In the genomic region with DNA sequence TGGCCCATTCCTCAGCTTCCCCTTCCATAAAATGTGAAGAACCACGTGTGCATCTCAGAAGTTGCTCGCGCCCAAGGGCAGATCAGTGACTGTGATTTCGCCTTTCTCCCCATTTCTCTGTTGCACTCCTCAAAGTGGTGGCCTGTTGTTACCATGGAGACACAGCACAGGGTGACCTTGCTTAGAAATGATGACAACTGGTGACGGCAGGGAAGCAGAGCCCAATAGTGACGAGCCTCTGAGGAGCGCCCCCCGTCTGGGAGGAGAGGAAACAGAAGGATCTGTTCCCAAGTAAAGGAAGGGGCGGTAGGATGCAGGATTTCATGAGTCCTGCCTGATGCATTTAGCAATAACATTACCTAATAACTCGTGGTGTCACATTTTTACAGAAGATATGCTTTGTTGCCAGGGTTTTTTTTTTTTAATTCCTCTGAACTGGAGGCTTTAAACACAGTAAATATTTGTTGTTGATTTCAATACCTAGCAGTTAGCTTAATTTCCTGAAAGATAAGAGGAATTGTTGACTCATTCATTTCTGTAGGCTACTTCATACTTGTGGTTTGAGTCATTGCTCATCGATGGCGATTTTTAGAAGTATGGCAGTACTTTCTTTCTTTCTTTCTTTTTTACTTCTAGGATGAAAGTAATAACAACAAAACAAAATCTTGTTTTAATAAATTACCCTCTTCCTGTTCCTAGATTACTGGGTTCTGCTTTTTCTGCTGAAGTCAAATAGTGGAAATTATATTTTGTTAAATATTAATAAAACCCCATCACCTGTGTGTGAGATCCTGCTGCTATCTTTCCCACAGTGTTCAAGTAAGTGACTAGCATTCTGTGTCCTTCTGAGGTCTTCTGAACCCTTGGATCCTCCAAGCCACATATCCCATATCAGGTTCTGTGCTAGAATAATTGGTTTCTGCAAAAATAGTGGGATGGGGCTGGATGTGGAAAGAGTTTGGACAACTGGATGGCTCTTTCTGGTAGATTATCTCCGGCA, we compare ENCODE assay signal across 8 cellular contexts. TPM values are rescaled to one million over a fixed set of nuclear protein-coding genes. Genes with fewer than 3 reads are reported as not detected.
A peak's percentile ranks its signal among the peaks of the same experiment; 100 is the strongest.
DNase-seq lines count a peak whose midpoint lies in the region; ATAC-seq lines count a peak whose summit lies in the region.

No MANE protein-coding gene starts in this region.

- H3K9me3 ChIP-seq in skeletal muscle satellite cell (replicated peaks; ENCODE audit: low read length) (no peaks in the 10 kb centered on the region), HAP-1 (no peaks in the 10 kb centered on the region)

- H3K9ac ChIP-seq in skeletal muscle satellite cell (ENCODE audit: low read depth, low read length), result peak overlapping the region; percentile 28

- peak overlapping the region; percentile 87 for H3K27ac Mint-ChIP-seq in activated T-helper 1 cell treated with anti-CD3 and anti-CD28 coated beads, Interleukin-12 subunit alpha, Interleukin-12 subunit beta, Interleukin-2, Interleukin-4 antibody, amounts not matched to agents 30 ng/mL and 10 ng/mL and 1 ng/mL, durations not matched to agents 14 hours and 24 hours and 36 hours

- H3K36me3 ChIP-seq in skeletal muscle satellite cell (ENCODE audit: insufficient read depth, low read length) (no peaks in the 10 kb centered on the region), HAP-1 (replicated peaks) (no peaks in the 10 kb centered on the region)

- intact Hi-C loops in activated T-helper 1 cell treated with anti-CD3 and anti-CD28 coated beads, Interleukin-12 subunit alpha, Interleukin-12 subunit beta, Interleukin-2, Interleukin-4 antibody, amounts not matched to agents 30 ng/mL and 10 ng/mL and 1 ng/mL, durations not matched to agents 14 hours and 24 hours and 36 hours (cut with micrococcal nuclease), result loop anchor here (1.0 to 5.0 kb wide), 4 partner anchors 33 to 175 kb away; no protein-coding TSS in a partner anchor
- intact Hi-C loops in Right ventricle myocardium superior (cut with DNase I), result no loop called here

- H3K27me3 ChIP-seq in skeletal muscle satellite cell (ENCODE audit: control insufficient read depth, insufficient read depth, low read length) (no peaks in the 10 kb centered on the region), HAP-1 (ENCODE audit: low read depth) (no peaks in the 10 kb centered on the region)

- peak overlapping the region; percentile 49 for H3K4me2 ChIP-seq in skeletal muscle satellite cell (ENCODE audit: low read length)

- ATAC-seq in GM21360 (IDR thresholded peaks at IDR 0.05; ENCODE audit: unreplicated experiment), result peak; percentile 83
- peak; percentile 74 for ATAC-seq in HG03460 (IDR thresholded peaks at IDR 0.05; ENCODE audit: unreplicated experiment)
- peak; percentile 41 for ATAC-seq in Right ventricle myocardium superior (ENCODE audit: poor library complexity)

- peaks cover 84% of the 10 kb centered on the region for H3K4me1 Mint-ChIP-seq in activated T-helper 1 cell treated with anti-CD3 and anti-CD28 coated beads, Interleukin-12 subunit alpha, Interleukin-12 subunit beta, Interleukin-2, Interleukin-4 antibody, amounts not matched to agents 30 ng/mL and 10 ng/mL and 1 ng/mL, durations not matched to agents 14 hours and 24 hours and 36 hours (ENCODE audit: low read depth)

- peaks cover 11% of the 10 kb centered on the region for H3K9me3 Mint-ChIP-seq in activated T-helper 1 cell treated with anti-CD3 and anti-CD28 coated beads, Interleukin-12 subunit alpha, Interleukin-12 subunit beta, Interleukin-2, Interleukin-4 antibody, amounts not matched to agents 30 ng/mL and 10 ng/mL and 1 ng/mL, durations not matched to agents 14 hours and 24 hours and 36 hours

- H3K4me1 ChIP-seq in skeletal muscle satellite cell (ENCODE audit: control insufficient read depth, insufficient read depth, low read length) (peaks cover 69% of the 10 kb centered on the region), HAP-1 (peaks cover 15% of the 10 kb centered on the region)

- H3K36me3 Mint-ChIP-seq in activated T-helper 1 cell treated with anti-CD3 and anti-CD28 coated beads, Interleukin-12 subunit alpha, Interleukin-12 subunit beta, Interleukin-2, Interleukin-4 antibody, amounts not matched to agents 30 ng/mL and 10 ng/mL and 1 ng/mL, durations not matched to agents 14 hours and 24 hours and 36 hours (ENCODE audit: low read depth), result peaks cover 16% of the 10 kb centered on the region

- DNase-seq in G401 (ENCODE audit: low spot score) (peak; percentile 60), Right ventricle myocardium superior (peak; percentile 66), superior temporal gyrus (ENCODE audit: extremely low spot score) (no peak), HAP-1 (ENCODE audit: low spot score in 2 of 2) (no peak)
- DNase-seq in activated T-helper 1 cell treated with anti-CD3 and anti-CD28 coated beads, Interleukin-12 subunit alpha, Interleukin-12 subunit beta, Interleukin-2, Interleukin-4 antibody, amounts not matched to agents 30 ng/mL and 10 ng/mL and 1 ng/mL, durations not matched to agents 14 hours and 24 hours and 36 hours (ENCODE audit: low spot score), result no peak

- peak overlapping the region; percentile 21 for H3K4me3 Mint-ChIP-seq in activated T-helper 1 cell treated with anti-CD3 and anti-CD28 coated beads, Interleukin-12 subunit alpha, Interleukin-12 subunit beta, Interleukin-2, Interleukin-4 antibody, amounts not matched to agents 30 ng/mL and 10 ng/mL and 1 ng/mL, durations not matched to agents 14 hours and 24 hours and 36 hours

- no peaks in the 10 kb centered on the region for H3K27me3 Mint-ChIP-seq in activated T-helper 1 cell treated with anti-CD3 and anti-CD28 coated beads, Interleukin-12 subunit alpha, Interleukin-12 subunit beta, Interleukin-2, Interleukin-4 antibody, amounts not matched to agents 30 ng/mL and 10 ng/mL and 1 ng/mL, durations not matched to agents 14 hours and 24 hours and 36 hours (ENCODE audit: insufficient read depth)

- in situ Hi-C loops in G401 (cut with HindIII; ENCODE audit: low sequenced_read_pairs) (no loop called here), HAP-1 (cut with MboI; ENCODE audit: low sequenced_read_pairs) (no loop called here)

- H3K4me3 ChIP-seq in skeletal muscle satellite cell (ENCODE audit: low read length), result peak overlapping the region; percentile 11
- H3K4me3 ChIP-seq in HAP-1, result no peak overlapping the region

RNA-seq across cellular contexts. Expression of a gene that starts 36.0 kb away (rescaled TPM):
- total RNA-seq in G401 (2014; rRNA removed; shearing (Covaris generic)), result 1.7 and 3.0 TPM in 2 replicates
- total RNA-seq in activated T-helper 1 cell treated with anti-CD3 and anti-CD28 coated beads, Interleukin-12 subunit alpha, Interleukin-12 subunit beta, Interleukin-2, Interleukin-4 antibody, amounts not matched to agents 30 ng/mL and 10 ng/mL and 1 ng/mL, durations not matched to agents 14 hours and 24 hours and 36 hours, result 20.7 and 24.2 TPM in 2 replicates
- 69.3 TPM for total RNA-seq in Right ventricle myocardium superior
- 28.6 and 29.7 TPM in 2 replicates for total RNA-seq in skeletal muscle satellite cell (2012; rRNA removed)

Comparison
In these comparisons a context has a peak if more than half of its experiments do, and no peak if none do; other contexts are left out.
1. DNase-seq: peak in G401 (single experiment) and Right ventricle myocardium superior (single experiment); none in activated T-helper 1 cell treated with anti-CD3 and anti-CD28 coated beads, Interleukin-12 subunit alpha, Interleukin-12 subunit beta, Interleukin-2, Interleukin-4 antibody, amounts not matched to agents 30 ng/mL and 10 ng/mL and 1 ng/mL, durations not matched to agents 14 hours and 24 hours and 36 hours (single experiment), superior temporal gyrus (single experiment) and HAP-1 (0 of 2).
2. Peak in every context shown above with its lines, with median percentiles within 50 percentile points of each other: ATAC-seq.